15 cellular contexts compared by ENCODE assay signal in genomic region chr11:64123102-64123434, GRCh38. TPM values are rescaled to one million over a fixed set of nuclear protein-coding genes. Genes with fewer than 3 reads are reported as not detected.
DNase-seq lines count a peak whose midpoint lies in the region; ATAC-seq and TF ChIP-seq lines count a peak whose summit lies in the region.
"Had no signal": no experiment of that assay in that cellular context is flagged by ENCODE, and none has a peak within 500 bp of the region (broad histone marks: within the 10 kb centered on the region; RNA-seq: fewer than 3 reads in every experiment).

No MANE protein-coding gene starts in this region.

- H3K27ac ChIP-seq in right cardiac atrium (ENCODE audit: low read length) (no peak overlapping the region), thoracic aorta (no peak overlapping the region)
- no peak overlapping the region for H3K27ac ChIP-seq in CD4-positive, alpha-beta memory T cell (ENCODE audit: low read depth, low read length)
- H3K27ac ChIP-seq: neutrophil, PC-9 had no signal

- no peaks in the 10 kb centered on the region for H3K27me3 Mint-ChIP-seq in CD4-positive, alpha-beta memory T cell

- intact Hi-C loops in right cardiac atrium (cut with DNase I) = no loop called here
- intact Hi-C loops in CD4-positive, alpha-beta memory T cell (cut with micrococcal nuclease) = no loop called here

- ATAC-seq in right cardiac atrium (peak; percentile 49 to 54), thoracic aorta (ENCODE audit: insufficient number of reproducible peaks, low FRiP score, low read depth) (no peak)

- no peak for TF ChIP-seq CTCF in thoracic aorta (IDR thresholded peaks at IDR 0.05)

- H3K27me3 ChIP-seq in right cardiac atrium (ENCODE audit: control insufficient read depth, insufficient read depth) = no peaks in the 10 kb centered on the region
- no peaks in the 10 kb centered on the region for H3K27me3 ChIP-seq in thoracic aorta (replicated peaks; ENCODE audit: insufficient read depth)
- no peaks in the 10 kb centered on the region for H3K27me3 ChIP-seq in CD4-positive, alpha-beta memory T cell (ENCODE audit: insufficient read depth, low read length)
- H3K27me3 ChIP-seq: tibial nerve had no signal

- no peak overlapping the region for H3K4me3 Mint-ChIP-seq in CD4-positive, alpha-beta memory T cell

- WGBS in right cardiac atrium = 39% methylated on average over 16 of the region's 16 CpGs

- H3K27ac Mint-ChIP-seq in CD4-positive, alpha-beta memory T cell = no peak overlapping the region
- H3K27ac Mint-ChIP-seq: IgD-negative memory B cell had no signal

- no peaks in the 10 kb centered on the region for H3K9me3 Mint-ChIP-seq in CD4-positive, alpha-beta memory T cell
- H3K9me3 Mint-ChIP-seq: IgD-negative memory B cell had no signal

- H3K36me3 ChIP-seq in thoracic aorta = no peaks in the 10 kb centered on the region
- H3K36me3 ChIP-seq in CD4-positive, alpha-beta memory T cell (ENCODE audit: insufficient read depth, low read length) = no peaks in the 10 kb centered on the region
- H3K36me3 ChIP-seq: neutrophil had no signal

- no peaks in the 10 kb centered on the region for H3K36me3 Mint-ChIP-seq in CD4-positive, alpha-beta memory T cell

- H3K4me1 Mint-ChIP-seq in CD4-positive, alpha-beta memory T cell = no peaks in the 10 kb centered on the region
- H3K4me1 Mint-ChIP-seq: IgD-negative memory B cell had no signal

- POLR2A ChIA-PET in CD4-positive, alpha-beta memory T cell (lab: Charles Lee; ENCODE audit: partially characterized antibody) = no interaction called here

- H3K4me1 ChIP-seq in right cardiac atrium (ENCODE audit: control insufficient read depth, insufficient read depth, low read length) = no peaks in the 10 kb centered on the region
- H3K4me1 ChIP-seq in thoracic aorta (ENCODE audit: control insufficient read depth in 1 of 2, low read depth in 2 of 2) = peaks cover 0 to 6% of the 10 kb centered on the region in 2 donors
- H3K4me1 ChIP-seq in CD4-positive, alpha-beta memory T cell (ENCODE audit: insufficient read depth, low read length) = no peaks in the 10 kb centered on the region

- H3K4me3 ChIP-seq in right cardiac atrium (ENCODE audit: low read length) = no peak overlapping the region
- H3K4me3 ChIP-seq in thoracic aorta = peak overlapping the region; percentile 41
- no peak overlapping the region for H3K4me3 ChIP-seq in CD4-positive, alpha-beta memory T cell (ENCODE audit: low read length in 2 of 2)
- H3K4me3 ChIP-seq: PC-9, tibial nerve had no signal

- CTCF ChIA-PET in CD4-positive, alpha-beta memory T cell (lab: Charles Lee; ENCODE audit: partially characterized antibody) = no interaction called here

- H3K9me3 ChIP-seq in right cardiac atrium (ENCODE audit: control insufficient read depth, low read length) (no peaks in the 10 kb centered on the region), thoracic aorta (no peaks in the 10 kb centered on the region)
- no peaks in the 10 kb centered on the region for H3K9me3 ChIP-seq in CD4-positive, alpha-beta memory T cell (ENCODE audit: control insufficient read depth in 1 of 2, low read length in 2 of 2)
- H3K9me3 ChIP-seq: neutrophil, tibial nerve had no signal

- DNase-seq in NCI-H2107 treated with DMSO at 0.1 percent for 48 hours (lab: John Stamatoyannopoulos, UW; ENCODE audit: unreplicated experiment) (peak; percentile 50), NCI-H2107 (lab: John Stamatoyannopoulos, UW) (no peak), NCI-H774 (lab: John Stamatoyannopoulos, UW) (peak; percentile 72), right cardiac atrium (peak; percentile 53 to 78 (median 77)), thoracic aorta (ENCODE audit: low spot score) (no peak), HT-29 (ENCODE audit: low spot score) (no peak), AG08396 (ENCODE audit: low spot score) (no peak)
- no peak for DNase-seq in CD4-positive, alpha-beta memory T cell
- DNase-seq: activated CD4-positive, alpha-beta T cell treated with anti-CD3 and anti-CD28 coated beads, Interleukin-2, amount 50 U/mL, for 4 hours; activated effector memory CD4-positive, alpha-beta T cell treated with anti-CD3 and anti-CD28 coated beads, Interleukin-2, amount 50 U/mL, for 16 hours; NCI-H187 treated with DMSO at 0.1 percent for 48 hours; PC-9 had no signal

RNA-seq across cellular contexts. Expression of gene MACROD1, which starts 42.8 kb away (rescaled TPM):
- total RNA-seq in right cardiac atrium (10 to 100 TPM; 40.4 to 62.2 (median 52.6) TPM), thoracic aorta (10 to 100 TPM; 15.8 to 17.6 TPM)
- 63.8 TPM for polyA plus RNA-seq in right cardiac atrium
- 184 and 226 TPM in 2 replicates for total RNA-seq in HT-29 (2014; rRNA removed; shearing (Covaris generic))
- 1 to 10 TPM; 8.1 to 8.7 TPM for total RNA-seq in CD4-positive, alpha-beta memory T cell
- polyA plus RNA-seq in CD4-positive, alpha-beta memory T cell = 1 to 10 TPM; 5.0 to 6.5 TPM

Comparison
In these comparisons a context has a peak if more than half of its experiments do, and no peak if none do; other contexts are left out.
1. DNase-seq: peak in NCI-H2107 treated with DMSO at 0.1 percent for 48 hours (single experiment), NCI-H774 (single experiment) and right cardiac atrium (3 of 3); none in NCI-H2107 (single experiment), thoracic aorta (single experiment), HT-29 (single experiment), CD4-positive, alpha-beta memory T cell (0 of 5) and AG08396 (single experiment).